1 cellular context compared by ENCODE assay signal in the genomic region with DNA sequence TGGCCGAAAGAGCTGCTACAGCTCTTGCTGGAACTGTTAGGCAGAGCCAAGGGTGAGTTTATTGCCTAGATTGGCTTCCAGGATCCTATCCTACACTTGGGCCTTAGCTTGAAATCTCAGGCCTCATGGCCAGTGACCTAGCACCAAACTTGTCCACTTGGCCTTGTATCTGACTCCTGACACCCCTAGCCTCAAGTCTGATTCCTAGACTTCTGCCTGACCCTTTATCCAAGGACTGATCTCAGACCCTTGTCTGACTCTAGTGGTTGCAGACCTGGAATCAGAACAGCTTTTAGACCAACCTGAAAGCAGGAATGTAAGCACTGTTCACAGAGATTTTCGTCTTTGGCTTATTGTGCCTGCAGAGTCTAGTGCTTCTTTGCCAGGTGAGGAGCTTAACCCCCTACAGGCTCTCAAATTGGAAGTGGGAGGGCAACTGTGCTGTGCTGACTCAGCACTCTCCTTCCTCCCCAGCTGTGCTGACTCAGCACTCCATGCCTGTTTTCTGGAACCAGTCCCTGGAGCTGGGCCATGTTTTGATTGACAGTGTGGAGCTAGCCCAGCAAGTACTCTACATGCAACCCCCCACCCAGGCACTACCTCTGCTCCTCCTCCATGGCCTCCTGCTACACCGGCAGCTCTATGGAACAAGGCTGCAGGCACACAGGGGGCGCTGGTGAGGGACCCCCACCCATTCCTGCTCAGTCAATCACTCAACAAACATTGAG.
TF ChIP-seq lines count a peak whose summit lies in the region.

No MANE protein-coding gene starts in this region.

TF ChIP-seq in K562, 482 proteins besides CTCF, POLR2A, EP300 and RAD21 (continued from another document and continues in another):
- no peak for TF ChIP-seq HNRNPH1 (optimal IDR thresholded peaks at IDR 0.05; ENCODE audit: low read depth, low read length)
- 0 out of 2 replicates have a peak, but pooled peaks have one; percentile 19 for TF ChIP-seq ETV5 (CRISPR knock-in tag; IDR thresholded peaks at IDR 0.05; ENCODE audit: low read depth)
- TF ChIP-seq, protein P1, sequence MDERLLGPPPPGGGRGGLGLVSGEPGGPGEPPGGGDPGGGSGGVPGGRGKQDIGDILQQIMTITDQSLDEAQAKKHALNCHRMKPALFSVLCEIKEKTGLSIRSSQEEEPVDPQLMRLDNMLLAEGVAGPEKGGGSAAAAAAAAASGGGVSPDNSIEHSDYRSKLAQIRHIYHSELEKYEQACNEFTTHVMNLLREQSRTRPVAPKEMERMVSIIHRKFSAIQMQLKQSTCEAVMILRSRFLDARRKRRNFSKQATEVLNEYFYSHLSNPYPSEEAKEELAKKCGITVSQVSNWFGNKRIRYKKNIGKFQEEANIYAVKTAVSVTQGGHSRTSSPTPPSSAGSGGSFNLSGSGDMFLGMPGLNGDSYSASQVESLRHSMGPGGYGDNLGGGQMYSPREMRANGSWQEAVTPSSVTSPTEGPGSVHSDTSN (CRISPR knock-in tag; IDR thresholded peaks at IDR 0.05; ENCODE audit: low read depth), result peak; percentile 73
- TF ChIP-seq, protein P1 (tag; conservative IDR thresholded peaks at IDR 0.05; ENCODE audit: low read depth), result peak; percentile 96
- TF ChIP-seq RBFOX2 (IDR thresholded peaks at IDR 0.05; ENCODE audit: low read depth, low read length), result no peak
- TF ChIP-seq CHD4 (IDR thresholded peaks at IDR 0.05; ENCODE audit: insufficient read depth, insufficient replicate concordance, low read depth, low read length, poor library complexity, severe bottlenecking), result no peak
- TF ChIP-seq, protein P2, sequence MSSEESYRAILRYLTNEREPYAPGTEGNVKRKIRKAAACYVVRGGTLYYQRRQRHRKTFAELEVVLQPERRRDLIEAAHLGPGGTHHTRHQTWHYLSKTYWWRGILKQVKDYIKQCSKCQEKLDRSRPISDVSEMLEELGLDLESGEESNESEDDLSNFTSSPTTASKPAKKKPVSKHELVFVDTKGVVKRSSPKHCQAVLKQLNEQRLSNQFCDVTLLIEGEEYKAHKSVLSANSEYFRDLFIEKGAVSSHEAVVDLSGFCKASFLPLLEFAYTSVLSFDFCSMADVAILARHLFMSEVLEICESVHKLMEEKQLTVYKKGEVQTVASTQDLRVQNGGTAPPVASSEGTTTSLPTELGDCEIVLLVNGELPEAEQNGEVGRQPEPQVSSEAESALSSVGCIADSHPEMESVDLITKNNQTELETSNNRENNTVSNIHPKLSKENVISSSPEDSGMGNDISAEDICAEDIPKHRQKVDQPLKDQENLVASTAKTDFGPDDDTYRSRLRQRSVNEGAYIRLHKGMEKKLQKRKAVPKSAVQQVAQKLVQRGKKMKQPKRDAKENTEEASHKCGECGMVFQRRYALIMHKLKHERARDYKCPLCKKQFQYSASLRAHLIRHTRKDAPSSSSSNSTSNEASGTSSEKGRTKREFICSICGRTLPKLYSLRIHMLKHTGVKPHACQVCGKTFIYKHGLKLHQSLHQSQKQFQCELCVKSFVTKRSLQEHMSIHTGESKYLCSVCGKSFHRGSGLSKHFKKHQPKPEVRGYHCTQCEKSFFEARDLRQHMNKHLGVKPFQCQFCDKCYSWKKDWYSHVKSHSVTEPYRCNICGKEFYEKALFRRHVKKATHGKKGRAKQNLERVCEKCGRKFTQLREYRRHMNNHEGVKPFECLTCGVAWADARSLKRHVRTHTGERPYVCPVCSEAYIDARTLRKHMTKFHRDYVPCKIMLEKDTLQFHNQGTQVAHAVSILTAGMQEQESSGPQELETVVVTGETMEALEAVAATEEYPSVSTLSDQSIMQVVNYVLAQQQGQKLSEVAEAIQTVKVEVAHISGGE (CRISPR knock-in tag; IDR thresholded peaks at IDR 0.05), result peak in 1 of 3 experiments; percentile 44; a peak in 2 of 6 replicates
- TF ChIP-seq NFYB (IDR thresholded peaks at IDR 0.05; ENCODE audit: extremely low read depth, insufficient read length), result no peak
- TF ChIP-seq TCF7L2 (IDR thresholded peaks at IDR 0.05; ENCODE audit: low read depth, low read length), result no peak
- peak; percentile 98 for TF ChIP-seq ARID4B (CRISPR knock-in tag; IDR thresholded peaks at IDR 0.05)
- peak in 1 of 2 experiments; percentile 97; a peak in 2 of 4 replicates for TF ChIP-seq ZNF318 (IDR thresholded peaks at IDR 0.05; ENCODE audit: borderline replicate concordance in 1 of 2, low read depth in 1 of 2)
- no peak for TF ChIP-seq ZKSCAN8 (CRISPR knock-in tag; IDR thresholded peaks at IDR 0.05)
- TF ChIP-seq MEF2D (tag; conservative IDR thresholded peaks at IDR 0.05; ENCODE audit: low read depth), result peak; percentile 50; the same call in 1 of the 2 replicates
- no peak for TF ChIP-seq SUPT5H (IDR thresholded peaks at IDR 0.05)
- TF ChIP-seq, protein P3, sequence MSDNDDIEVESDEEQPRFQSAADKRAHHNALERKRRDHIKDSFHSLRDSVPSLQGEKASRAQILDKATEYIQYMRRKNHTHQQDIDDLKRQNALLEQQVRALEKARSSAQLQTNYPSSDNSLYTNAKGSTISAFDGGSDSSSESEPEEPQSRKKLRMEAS (CRISPR knock-in tag; IDR thresholded peaks at IDR 0.05), result 0 out of 2 replicates have a peak, but pooled peaks have one; percentile 34
- no peak for TF ChIP-seq EGR1 (conservative IDR thresholded peaks at IDR 0.05)
- TF ChIP-seq, protein P4, sequence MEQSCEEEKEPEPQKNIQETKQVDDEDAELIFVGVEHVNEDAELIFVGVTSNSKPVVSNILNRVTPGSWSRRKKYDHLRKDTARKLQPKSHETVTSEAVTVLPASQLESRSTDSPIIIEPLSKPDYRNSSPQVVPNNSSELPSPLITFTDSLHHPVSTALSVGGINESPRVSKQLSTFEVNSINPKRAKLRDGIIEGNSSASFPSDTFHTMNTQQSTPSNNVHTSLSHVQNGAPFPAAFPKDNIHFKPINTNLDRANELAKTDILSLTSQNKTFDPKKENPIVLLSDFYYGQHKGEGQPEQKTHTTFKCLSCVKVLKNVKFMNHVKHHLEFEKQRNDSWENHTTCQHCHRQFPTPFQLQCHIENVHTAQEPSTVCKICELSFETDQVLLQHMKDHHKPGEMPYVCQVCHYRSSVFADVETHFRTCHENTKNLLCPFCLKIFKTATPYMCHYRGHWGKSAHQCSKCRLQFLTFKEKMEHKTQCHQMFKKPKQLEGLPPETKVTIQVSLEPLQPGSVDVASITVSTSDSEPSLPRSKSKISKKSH (CRISPR knock-in tag; IDR thresholded peaks at IDR 0.05), result no peak
- TF ChIP-seq KDM1A (IDR thresholded peaks at IDR 0.05), result peak; percentile 70 to 78; a peak in 3 of 4 replicates
- TF ChIP-seq, protein P5, sequence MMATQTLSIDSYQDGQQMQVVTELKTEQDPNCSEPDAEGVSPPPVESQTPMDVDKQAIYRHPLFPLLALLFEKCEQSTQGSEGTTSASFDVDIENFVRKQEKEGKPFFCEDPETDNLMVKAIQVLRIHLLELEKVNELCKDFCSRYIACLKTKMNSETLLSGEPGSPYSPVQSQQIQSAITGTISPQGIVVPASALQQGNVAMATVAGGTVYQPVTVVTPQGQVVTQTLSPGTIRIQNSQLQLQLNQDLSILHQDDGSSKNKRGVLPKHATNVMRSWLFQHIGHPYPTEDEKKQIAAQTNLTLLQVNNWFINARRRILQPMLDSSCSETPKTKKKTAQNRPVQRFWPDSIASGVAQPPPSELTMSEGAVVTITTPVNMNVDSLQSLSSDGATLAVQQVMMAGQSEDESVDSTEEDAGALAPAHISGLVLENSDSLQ (IDR thresholded peaks at IDR 0.05), result peak; percentile 98
- no peak for TF ChIP-seq ZNF77 (CRISPR knock-in tag; IDR thresholded peaks at IDR 0.05)
- TF ChIP-seq, protein P6, sequence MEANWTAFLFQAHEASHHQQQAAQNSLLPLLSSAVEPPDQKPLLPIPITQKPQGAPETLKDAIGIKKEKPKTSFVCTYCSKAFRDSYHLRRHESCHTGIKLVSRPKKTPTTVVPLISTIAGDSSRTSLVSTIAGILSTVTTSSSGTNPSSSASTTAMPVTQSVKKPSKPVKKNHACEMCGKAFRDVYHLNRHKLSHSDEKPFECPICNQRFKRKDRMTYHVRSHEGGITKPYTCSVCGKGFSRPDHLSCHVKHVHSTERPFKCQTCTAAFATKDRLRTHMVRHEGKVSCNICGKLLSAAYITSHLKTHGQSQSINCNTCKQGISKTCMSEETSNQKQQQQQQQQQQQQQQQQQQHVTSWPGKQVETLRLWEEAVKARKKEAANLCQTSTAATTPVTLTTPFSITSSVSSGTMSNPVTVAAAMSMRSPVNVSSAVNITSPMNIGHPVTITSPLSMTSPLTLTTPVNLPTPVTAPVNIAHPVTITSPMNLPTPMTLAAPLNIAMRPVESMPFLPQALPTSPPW (CRISPR knock-in tag; IDR thresholded peaks at IDR 0.05), result peak; percentile 63
- no peak for TF ChIP-seq KAT2B (IDR thresholded peaks at IDR 0.05; ENCODE audit: low read depth, low read length)
